ENCODE assay signal across 1 cellular context in the genomic region with DNA sequence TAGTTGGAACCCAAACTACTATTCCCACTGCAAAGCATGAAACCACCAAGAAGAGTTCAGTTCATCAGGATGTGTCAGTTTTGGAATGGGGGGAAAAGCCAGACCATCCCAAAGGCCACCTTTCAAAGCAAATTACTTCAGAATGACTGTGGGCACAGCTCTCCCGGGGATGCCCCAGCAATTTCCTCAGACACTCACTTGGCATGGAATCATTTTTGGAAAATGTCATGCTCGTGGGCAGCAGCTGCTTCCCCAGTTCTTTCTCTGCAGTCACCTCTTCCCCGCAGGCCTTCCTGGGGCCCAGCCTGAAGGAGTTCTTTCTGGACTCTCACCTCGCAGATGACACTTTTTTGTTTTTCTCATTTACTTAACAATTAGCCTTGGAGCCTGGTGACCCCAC.
TF ChIP-seq lines count a peak whose summit lies in the region.

No MANE protein-coding gene starts in this region.

TF ChIP-seq in WTC11, 78 proteins besides CTCF, POLR2A, EP300 and RAD21 (continued from another document):
- no peak for TF ChIP-seq CREB1 (CRISPR knock-in tag; IDR thresholded peaks at IDR 0.05)
- no peak for TF ChIP-seq GABPB1 (CRISPR knock-in tag; IDR thresholded peaks at IDR 0.05)
- TF ChIP-seq, protein P1, sequence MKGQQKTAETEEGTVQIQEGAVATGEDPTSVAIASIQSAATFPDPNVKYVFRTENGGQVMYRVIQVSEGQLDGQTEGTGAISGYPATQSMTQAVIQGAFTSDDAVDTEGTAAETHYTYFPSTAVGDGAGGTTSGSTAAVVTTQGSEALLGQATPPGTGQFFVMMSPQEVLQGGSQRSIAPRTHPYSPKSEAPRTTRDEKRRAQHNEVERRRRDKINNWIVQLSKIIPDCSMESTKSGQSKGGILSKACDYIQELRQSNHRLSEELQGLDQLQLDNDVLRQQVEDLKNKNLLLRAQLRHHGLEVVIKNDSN (CRISPR knock-in tag; IDR thresholded peaks at IDR 0.05): no peak
- no peak for TF ChIP-seq ZNF263 (CRISPR knock-in tag; IDR thresholded peaks at IDR 0.05; ENCODE audit: low read depth)
- TF ChIP-seq, protein P2, sequence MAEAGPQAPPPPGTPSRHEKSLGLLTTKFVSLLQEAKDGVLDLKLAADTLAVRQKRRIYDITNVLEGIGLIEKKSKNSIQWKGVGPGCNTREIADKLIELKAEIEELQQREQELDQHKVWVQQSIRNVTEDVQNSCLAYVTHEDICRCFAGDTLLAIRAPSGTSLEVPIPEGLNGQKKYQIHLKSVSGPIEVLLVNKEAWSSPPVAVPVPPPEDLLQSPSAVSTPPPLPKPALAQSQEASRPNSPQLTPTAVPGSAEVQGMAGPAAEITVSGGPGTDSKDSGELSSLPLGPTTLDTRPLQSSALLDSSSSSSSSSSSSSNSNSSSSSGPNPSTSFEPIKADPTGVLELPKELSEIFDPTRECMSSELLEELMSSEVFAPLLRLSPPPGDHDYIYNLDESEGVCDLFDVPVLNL (CRISPR knock-in tag; IDR thresholded peaks at IDR 0.05; ENCODE audit: borderline replicate concordance, low read depth): no peak
- TF ChIP-seq ETV6 (CRISPR knock-in tag; IDR thresholded peaks at IDR 0.05): no peak
- TF ChIP-seq, protein P3, sequence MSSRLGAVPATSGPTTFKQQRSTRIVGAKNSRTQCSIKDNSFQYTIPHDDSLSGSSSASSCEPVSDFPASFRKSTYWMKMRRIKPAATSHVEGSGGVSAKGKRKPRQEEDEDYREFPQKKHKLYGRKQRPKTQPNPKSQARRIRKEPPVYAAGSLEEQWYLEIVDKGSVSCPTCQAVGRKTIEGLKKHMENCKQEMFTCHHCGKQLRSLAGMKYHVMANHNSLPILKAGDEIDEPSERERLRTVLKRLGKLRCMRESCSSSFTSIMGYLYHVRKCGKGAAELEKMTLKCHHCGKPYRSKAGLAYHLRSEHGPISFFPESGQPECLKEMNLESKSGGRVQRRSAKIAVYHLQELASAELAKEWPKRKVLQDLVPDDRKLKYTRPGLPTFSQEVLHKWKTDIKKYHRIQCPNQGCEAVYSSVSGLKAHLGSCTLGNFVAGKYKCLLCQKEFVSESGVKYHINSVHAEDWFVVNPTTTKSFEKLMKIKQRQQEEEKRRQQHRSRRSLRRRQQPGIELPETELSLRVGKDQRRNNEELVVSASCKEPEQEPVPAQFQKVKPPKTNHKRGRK (CRISPR knock-in tag; IDR thresholded peaks at IDR 0.05; ENCODE audit: borderline replicate concordance): no peak
- no peak for TF ChIP-seq HMGA2 (CRISPR knock-in tag; IDR thresholded peaks at IDR 0.05)
- TF ChIP-seq, protein P4, sequence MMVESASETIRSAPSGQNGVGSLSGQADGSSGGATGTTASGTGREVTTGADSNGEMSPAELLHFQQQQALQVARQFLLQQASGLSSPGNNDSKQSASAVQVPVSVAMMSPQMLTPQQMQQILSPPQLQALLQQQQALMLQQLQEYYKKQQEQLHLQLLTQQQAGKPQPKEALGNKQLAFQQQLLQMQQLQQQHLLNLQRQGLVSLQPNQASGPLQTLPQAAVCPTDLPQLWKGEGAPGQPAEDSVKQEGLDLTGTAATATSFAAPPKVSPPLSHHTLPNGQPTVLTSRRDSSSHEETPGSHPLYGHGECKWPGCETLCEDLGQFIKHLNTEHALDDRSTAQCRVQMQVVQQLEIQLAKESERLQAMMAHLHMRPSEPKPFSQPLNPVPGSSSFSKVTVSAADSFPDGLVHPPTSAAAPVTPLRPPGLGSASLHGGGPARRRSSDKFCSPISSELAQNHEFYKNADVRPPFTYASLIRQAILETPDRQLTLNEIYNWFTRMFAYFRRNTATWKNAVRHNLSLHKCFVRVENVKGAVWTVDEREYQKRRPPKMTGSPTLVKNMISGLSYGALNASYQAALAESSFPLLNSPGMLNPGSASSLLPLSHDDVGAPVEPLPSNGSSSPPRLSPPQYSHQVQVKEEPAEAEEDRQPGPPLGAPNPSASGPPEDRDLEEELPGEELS (CRISPR knock-in tag; IDR thresholded peaks at IDR 0.05): no peak
- no peak for TF ChIP-seq RORB (CRISPR knock-in tag; IDR thresholded peaks at IDR 0.05)
- no peak for TF ChIP-seq NFATC4 (CRISPR knock-in tag; IDR thresholded peaks at IDR 0.05)
- TF ChIP-seq, protein P5, sequence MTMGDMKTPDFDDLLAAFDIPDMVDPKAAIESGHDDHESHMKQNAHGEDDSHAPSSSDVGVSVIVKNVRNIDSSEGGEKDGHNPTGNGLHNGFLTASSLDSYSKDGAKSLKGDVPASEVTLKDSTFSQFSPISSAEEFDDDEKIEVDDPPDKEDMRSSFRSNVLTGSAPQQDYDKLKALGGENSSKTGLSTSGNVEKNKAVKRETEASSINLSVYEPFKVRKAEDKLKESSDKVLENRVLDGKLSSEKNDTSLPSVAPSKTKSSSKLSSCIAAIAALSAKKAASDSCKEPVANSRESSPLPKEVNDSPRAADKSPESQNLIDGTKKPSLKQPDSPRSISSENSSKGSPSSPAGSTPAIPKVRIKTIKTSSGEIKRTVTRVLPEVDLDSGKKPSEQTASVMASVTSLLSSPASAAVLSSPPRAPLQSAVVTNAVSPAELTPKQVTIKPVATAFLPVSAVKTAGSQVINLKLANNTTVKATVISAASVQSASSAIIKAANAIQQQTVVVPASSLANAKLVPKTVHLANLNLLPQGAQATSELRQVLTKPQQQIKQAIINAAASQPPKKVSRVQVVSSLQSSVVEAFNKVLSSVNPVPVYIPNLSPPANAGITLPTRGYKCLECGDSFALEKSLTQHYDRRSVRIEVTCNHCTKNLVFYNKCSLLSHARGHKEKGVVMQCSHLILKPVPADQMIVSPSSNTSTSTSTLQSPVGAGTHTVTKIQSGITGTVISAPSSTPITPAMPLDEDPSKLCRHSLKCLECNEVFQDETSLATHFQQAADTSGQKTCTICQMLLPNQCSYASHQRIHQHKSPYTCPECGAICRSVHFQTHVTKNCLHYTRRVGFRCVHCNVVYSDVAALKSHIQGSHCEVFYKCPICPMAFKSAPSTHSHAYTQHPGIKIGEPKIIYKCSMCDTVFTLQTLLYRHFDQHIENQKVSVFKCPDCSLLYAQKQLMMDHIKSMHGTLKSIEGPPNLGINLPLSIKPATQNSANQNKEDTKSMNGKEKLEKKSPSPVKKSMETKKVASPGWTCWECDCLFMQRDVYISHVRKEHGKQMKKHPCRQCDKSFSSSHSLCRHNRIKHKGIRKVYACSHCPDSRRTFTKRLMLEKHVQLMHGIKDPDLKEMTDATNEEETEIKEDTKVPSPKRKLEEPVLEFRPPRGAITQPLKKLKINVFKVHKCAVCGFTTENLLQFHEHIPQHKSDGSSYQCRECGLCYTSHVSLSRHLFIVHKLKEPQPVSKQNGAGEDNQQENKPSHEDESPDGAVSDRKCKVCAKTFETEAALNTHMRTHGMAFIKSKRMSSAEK (CRISPR knock-in tag; IDR thresholded peaks at IDR 0.05; ENCODE audit: borderline replicate concordance): no peak
TF ChIP-seq in WTC11: peak in this region for 0.
